ENCODE assay signal across 22 cellular contexts in the genomic region with DNA sequence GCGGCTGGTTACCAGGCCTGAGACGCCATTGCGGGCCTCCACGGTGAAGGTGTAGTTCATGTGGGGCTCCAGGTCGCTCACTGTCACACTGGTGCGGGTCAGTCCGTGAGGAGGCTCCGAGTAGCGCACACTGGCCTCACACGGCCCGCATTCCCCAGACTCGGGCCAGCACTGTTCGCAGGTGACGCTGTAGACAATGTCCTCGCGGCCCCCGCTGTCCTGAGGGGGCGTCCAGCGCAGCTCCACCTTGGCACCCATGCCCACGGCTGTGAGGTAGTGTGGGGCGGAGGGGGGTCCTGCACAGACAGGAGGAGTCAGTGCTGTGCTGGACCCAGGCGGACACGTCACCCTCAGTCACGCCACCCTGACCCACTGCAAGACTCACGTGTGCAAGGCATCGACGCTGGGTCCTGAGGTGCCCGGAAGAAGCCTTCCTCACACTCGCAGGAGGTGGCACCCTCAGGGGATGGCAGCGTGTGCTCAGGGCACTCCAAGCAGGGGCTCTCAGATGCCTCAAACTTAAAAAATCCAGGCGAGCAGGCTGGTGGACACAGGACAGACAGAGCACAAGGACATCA. TPM values are rescaled to one million over a fixed set of nuclear protein-coding genes. Genes with fewer than 3 reads are reported as not detected.
A peak's percentile ranks its signal among the peaks of the same experiment; 100 is the strongest.
DNase-seq lines count a peak whose midpoint lies in the region; ATAC-seq, FAIRE-seq and TF ChIP-seq lines count a peak whose summit lies in the region.
"Had no signal": no experiment of that assay in that cellular context is flagged by ENCODE, and none has a peak within 500 bp of the region (broad histone marks: within the 10 kb centered on the region; RNA-seq: fewer than 3 reads in every experiment).

No MANE protein-coding gene starts in this region.

- H3K4ac ChIP-seq in IMR-90 (ENCODE audit: low read depth, low read length) (no peak overlapping the region), H1 (replicated peaks; ENCODE audit: insufficient read length, low read depth, low read length) (no peak overlapping the region)

- H3K27me3 Mint-ChIP-seq in Calu3 (ENCODE audit: unreplicated experiment) (no peaks in the 10 kb centered on the region), mesothelial cell of epicardium (ENCODE audit: low read depth) (no peaks in the 10 kb centered on the region)
- H3K27me3 Mint-ChIP-seq in stimulated activated naive CD8-positive, alpha-beta T cell treated with anti-CD3 and anti-CD28 coated beads, Interleukin-15, amount 100 ng/mL, for 72 hours: peaks cover 13% of the 10 kb centered on the region

- H3K4me3 ChIP-seq in IMR-90 (ENCODE audit: insufficient read depth, low read depth, low read length): no peak overlapping the region
- H3K4me3 ChIP-seq in H1 (ENCODE audit: extremely low read depth in 1 of 4, insufficient read depth in 2 of 4, low read depth in 3 of 4, low read length in 4 of 4): no peak overlapping the region

- TF ChIP-seq POLR2A in IMR-90 (IDR thresholded peaks at IDR 0.05; ENCODE audit: low read depth, low read length) (no peak), H1 (IDR thresholded peaks at IDR 0.05; ENCODE audit: control extremely low read depth in 1 of 2, low read depth in 2 of 2, low read length in 2 of 2) (no peak)

- FAIRE-seq in H1 (lab: Jason Lieb, UNC): no peak

- H4K5ac ChIP-seq in IMR-90 (ENCODE audit: low read depth, low read length) (no peak overlapping the region), H1 (ENCODE audit: insufficient read length, low read depth, low read length) (no peak overlapping the region)

- H3K4me1 ChIP-seq in IMR-90 (ENCODE audit: control insufficient read depth, insufficient read depth, low read length) (peaks cover 31% of the 10 kb centered on the region), H1 (replicated peaks in 1 of 4; ENCODE audit: control insufficient read depth in 3 of 4, insufficient read depth in 4 of 4, low read length in 3 of 4) (peaks cover 0 to 17% (median 8%) of the 10 kb centered on the region in 4 experiments; a peak in 5 of 7 replicates)

- H3K9ac ChIP-seq in IMR-90 (ENCODE audit: low read depth, low read length) (no peak overlapping the region), H1 (replicated peaks in 1 of 4; ENCODE audit: extremely low read depth in 1 of 4, low read depth in 3 of 4, low read length in 3 of 4) (no peak overlapping the region)
- H3K9ac ChIP-seq: SK-N-SH had no signal

- no peak overlapping the region for H2AK5ac ChIP-seq in IMR-90 (ENCODE audit: low read depth, low read length)
- no peak overlapping the region for H2AK5ac ChIP-seq in H1 (ENCODE audit: low read depth, low read length)

- peaks cover 24% of the 10 kb centered on the region; the same call in 1 of the 2 replicates for H3K9me1 ChIP-seq in IMR-90 (ENCODE audit: insufficient read depth, low read length)

- H3K27ac ChIP-seq in IMR-90 (ENCODE audit: insufficient read depth, low read length) (no peak overlapping the region), H1 (ENCODE audit: low read depth, low read length) (no peak overlapping the region; the same call in 1 of the 2 replicates)

- no peaks in the 10 kb centered on the region for H3K27me3 ChIP-seq in IMR-90 (ENCODE audit: control insufficient read depth, insufficient read depth, low read length)
- H3K27me3 ChIP-seq in H1 (replicated peaks in 1 of 4; ENCODE audit: control insufficient read depth in 3 of 4, extremely low read depth in 1 of 4, insufficient read depth in 3 of 4, low read length in 3 of 4): no peaks in the 10 kb centered on the region
- H3K27me3 ChIP-seq: BE2C had no signal

- TF ChIP-seq RAD21 in IMR-90 (IDR thresholded peaks at IDR 0.05; ENCODE audit: low read length) (no peak), H1 (IDR thresholded peaks at IDR 0.05 in 1 of 2, conservative IDR thresholded peaks at IDR 0.05 in 1 of 2; ENCODE audit: low read depth in 2 of 2, low read length in 2 of 2) (no peak)

- H3K4me1 Mint-ChIP-seq in Calu3 (ENCODE audit: low read depth, unreplicated experiment) (peaks cover 43% of the 10 kb centered on the region), mesothelial cell of epicardium (peaks cover 39% of the 10 kb centered on the region)
- H3K4me1 Mint-ChIP-seq in stimulated activated naive CD8-positive, alpha-beta T cell treated with anti-CD3 and anti-CD28 coated beads, Interleukin-15, amount 100 ng/mL, for 72 hours: peaks cover 32% of the 10 kb centered on the region
- H3K4me1 Mint-ChIP-seq: CD4-positive, CD25-positive, alpha-beta regulatory T cell had no signal

- H3K4me2 ChIP-seq in IMR-90 (ENCODE audit: low read depth, low read length) (no peak overlapping the region), H1 (ENCODE audit: insufficient read depth in 1 of 2, low read depth in 2 of 2, low read length in 2 of 2) (no peak overlapping the region)
- H3K4me2 ChIP-seq: SK-N-SH had no signal

- peak overlapping the region; percentile 15 for H2AFZ ChIP-seq in IMR-90 (replicated peaks; ENCODE audit: low read length, poor library complexity)
- H2AFZ ChIP-seq in H1 (ENCODE audit: low read length): no peak overlapping the region

- H4K8ac ChIP-seq in IMR-90 (ENCODE audit: low read depth in 2 of 2, low read length in 2 of 2) (no peak overlapping the region), H1 (ENCODE audit: extremely low read depth, insufficient read depth, low read length) (peak overlapping the region; percentile 58; the same call in 1 of the 2 replicates)

- no TSS peak for BruUV-seq in Calu3 (replicated peaks; lab: Mats Ljungman, UMichigan)
- BruUV-seq in IMR-90 (replicated peaks; lab: Mats Ljungman, UMichigan): no TSS peak

- H3K23ac ChIP-seq in IMR-90 (ENCODE audit: low read depth, low read length) (no peak overlapping the region), H1 (ENCODE audit: insufficient read length) (no peak overlapping the region)

- H3K79me2 ChIP-seq in H1 (ENCODE audit: control insufficient read depth in 1 of 2, insufficient read depth in 2 of 2, low read length in 2 of 2): peaks cover under 1 to 42% of the 10 kb centered on the region in 2 experiments; a peak in 3 of 4 replicates

- H3K79me1 ChIP-seq in IMR-90 (ENCODE audit: low read depth in 1 of 2, low read length in 2 of 2): peaks cover 26 to 79% of the 10 kb centered on the region in 2 experiments
- peaks cover 18% of the 10 kb centered on the region for H3K79me1 ChIP-seq in H1 (ENCODE audit: low read depth, low read length)

- CTCF ChIA-PET in Calu3 (lab: Charles Lee) (no interaction called here), IMR-90 (lab: Yijun Ruan, JAX) (no interaction called here), H1 (lab: Charles Lee; ENCODE audit: partially characterized antibody) (interaction anchor here (1.3 to 7.5 kb wide), 5 partner anchors 9 to 59 kb away, joined by 3 to 45 read pairs (median 4); no protein-coding TSS in a partner anchor)

- H2BK20ac ChIP-seq in IMR-90 (ENCODE audit: low read depth, low read length) (no peak overlapping the region), H1 (ENCODE audit: low read length) (no peak overlapping the region)

- peaks cover 7% of the 10 kb centered on the region for H3K23me2 ChIP-seq in H1 (ENCODE audit: low read depth, low read length)

- 95% methylated on average over 17 of the region's 31 CpGs; no CpG with 5 or more reads in 1 of the 2 experiments for WGBS in IMR-90 (ENCODE audit: extremely low coverage in 2 of 2, insufficient read length in 1 of 2), 2 experiments
- WGBS in H1 (ENCODE audit: extremely low coverage in 1 of 2, insufficient coverage in 1 of 2, insufficient read length in 1 of 2, insufficient replicate concordance in 2 of 2, low coverage in 1 of 2, low lambda C conversion rate in 2 of 2, missing lambda C conversion rate in 1 of 2), 2 experiments: 97% methylated on average over 29 of the region's 31 CpGs; no CpG with 5 or more reads in 1 of the 2 experiments

- H2BK15ac ChIP-seq in IMR-90 (ENCODE audit: low read depth, low read length): no peak overlapping the region
- no peak overlapping the region for H2BK15ac ChIP-seq in H1 (ENCODE audit: low read length)

- H3K27ac Mint-ChIP-seq in Calu3 (ENCODE audit: unreplicated experiment) (peak overlapping the region; percentile 92), mesothelial cell of epicardium (peak overlapping the region; percentile 88)
- H3K27ac Mint-ChIP-seq in stimulated activated naive CD8-positive, alpha-beta T cell treated with anti-CD3 and anti-CD28 coated beads, Interleukin-15, amount 100 ng/mL, for 72 hours: no peak overlapping the region

- no peaks in the 10 kb centered on the region for H3K9me3 ChIP-seq in IMR-90 (ENCODE audit: control insufficient read depth, insufficient read depth, low read length)
- H3K9me3 ChIP-seq in H1 (ENCODE audit: insufficient read depth in 2 of 2, low read depth in 1 of 2, low read length in 1 of 2): no peaks in the 10 kb centered on the region
- H3K9me3 ChIP-seq: BE2C, SK-N-SH had no signal

- H3K18ac ChIP-seq in IMR-90 (ENCODE audit: low read depth, low read length) (no peak overlapping the region), H1 (ENCODE audit: extremely low read depth, low read length) (no peak overlapping the region)

- H3K56ac ChIP-seq in IMR-90 (ENCODE audit: extremely low read depth, insufficient read depth, low read length): no peak overlapping the region
- H3K56ac ChIP-seq in H1 (replicated peaks; ENCODE audit: insufficient read length, low read depth, low read length): no peak overlapping the region

- peak overlapping the region; percentile 31 for H2AK9ac ChIP-seq in IMR-90 (replicated peaks; ENCODE audit: low read depth, low read length, poor library complexity)

- H3K36me3 Mint-ChIP-seq in Calu3 (ENCODE audit: insufficient read depth, unreplicated experiment): peaks cover 100% of the 10 kb centered on the region
- H3K36me3 Mint-ChIP-seq in mesothelial cell of epicardium: peaks cover 13% of the 10 kb centered on the region
- H3K36me3 Mint-ChIP-seq: CD4-positive, CD25-positive, alpha-beta regulatory T cell had no signal

- no peak overlapping the region for H3K4me3 Mint-ChIP-seq in Calu3 (ENCODE audit: low read depth, unreplicated experiment)
- H3K4me3 Mint-ChIP-seq in mesothelial cell of epicardium: no peak overlapping the region
- no peak overlapping the region for H3K4me3 Mint-ChIP-seq in stimulated activated naive CD8-positive, alpha-beta T cell treated with anti-CD3 and anti-CD28 coated beads, Interleukin-15, amount 100 ng/mL, for 72 hours
- H3K4me3 Mint-ChIP-seq: CD4-positive, CD25-positive, alpha-beta regulatory T cell had no signal

- POLR2A ChIA-PET in IMR-90 (lab: Charles Lee; ENCODE audit: unreplicated experiment) (no interaction called here), H1 (lab: Charles Lee; ENCODE audit: partially characterized antibody) (interaction anchor here (1.1 to 1.4 kb wide), 2 partner anchors 16 to 18 kb away, joined by 3 read pairs; no protein-coding TSS in a partner anchor)

- no peak overlapping the region for H2BK12ac ChIP-seq in H1 (ENCODE audit: low read depth, low read length)

- dilution Hi-C loops in IMR-90 (cut with HindIII; ENCODE audit: low sequenced_read_pairs, unreplicated experiment): no loop called here

- DNase-seq in Calu3 (no peak), IMR-90 (no peak), H1 (ENCODE audit: low read depth in 1 of 2, low spot score in 2 of 2) (no peak), mesothelial cell of epicardium (ENCODE audit: low spot score in 2 of 2, unreplicated experiment in 2 of 2) (no peak), NCI-H2081 (lab: John Stamatoyannopoulos, UW) (no peak), COLO668 (lab: John Stamatoyannopoulos, UW; ENCODE audit: unreplicated experiment) (no peak)
- no peak for DNase-seq in stimulated activated naive CD8-positive, alpha-beta T cell treated with anti-CD3 and anti-CD28 coated beads, Interleukin-15, amount 100 ng/mL, for 72 hours
- DNase-seq in activated T-cell treated with anti-CD3 and anti-CD28 coated beads, Interleukin-2, amount 50 U/mL, for 48 hours: no peak
- DNase-seq: BE2C; CD4-positive, CD25-positive, alpha-beta regulatory T cell; COR-L47; DMS 273 treated with DMSO at 0.1 percent for 48 hours; DMS79 treated with DMSO at 0.1 percent for 48 hours; HCEC 1CT; NCI-H1105; NCI-H146; NCI-H2029; NCI-H345; NCI-H524 treated with DMSO at 0.1 percent for 48 hours; NCI-H82; SIG-M5; SK-N-SH had no signal

- TF ChIP-seq CTCF in Calu3 (IDR thresholded peaks at IDR 0.05; ENCODE audit: unreplicated experiment) (no peak), IMR-90 (conservative IDR thresholded peaks at IDR 0.05; ENCODE audit: low read depth, low read length) (no peak), H1 (IDR thresholded peaks at IDR 0.05; ENCODE audit: control extremely low read depth in 1 of 3, insufficient read depth in 1 of 3, low read depth in 1 of 3, low read length in 3 of 3) (no peak), mesothelial cell of epicardium (IDR thresholded peaks at IDR 0.05; ENCODE audit: unreplicated experiment) (no peak)

- H3K14ac ChIP-seq in IMR-90 (replicated peaks; ENCODE audit: low read depth, low read length): no peak overlapping the region
- no peak overlapping the region for H3K14ac ChIP-seq in H1 (ENCODE audit: insufficient read length)

- H4K91ac ChIP-seq in IMR-90 (ENCODE audit: insufficient read depth, low read depth, low read length): 0 out of 2 replicates have a peak overlapping the region, but pooled peaks have one; percentile 25
- no peak overlapping the region for H4K91ac ChIP-seq in H1 (replicated peaks; ENCODE audit: insufficient read length, low read length)

- in situ Hi-C loops in IMR-90 (cut with MboI; ENCODE audit: low sequenced_read_pairs): no loop called here

- peaks cover 50% of the 10 kb centered on the region for H3K36me3 ChIP-seq in IMR-90 (ENCODE audit: control insufficient read depth, insufficient read depth, low read length)
- H3K36me3 ChIP-seq in H1 (ENCODE audit: control insufficient read depth in 2 of 4, insufficient read depth in 4 of 4, low read length in 3 of 4): peaks cover 10 to 43% (median 33%) of the 10 kb centered on the region in 4 experiments
- H3K36me3 ChIP-seq: BE2C had no signal

- H3K9me3 Mint-ChIP-seq in Calu3 (ENCODE audit: low read depth, unreplicated experiment): no peaks in the 10 kb centered on the region
- H3K9me3 Mint-ChIP-seq in mesothelial cell of epicardium: no peaks in the 10 kb centered on the region
- no peaks in the 10 kb centered on the region for H3K9me3 Mint-ChIP-seq in stimulated activated naive CD8-positive, alpha-beta T cell treated with anti-CD3 and anti-CD28 coated beads, Interleukin-15, amount 100 ng/mL, for 72 hours
- H3K9me3 Mint-ChIP-seq: CD4-positive, CD25-positive, alpha-beta regulatory T cell had no signal

- no peak for ATAC-seq in IMR-90 (ENCODE audit: low read depth)
- ATAC-seq in stimulated activated naive CD8-positive, alpha-beta T cell treated with anti-CD3 and anti-CD28 coated beads, Interleukin-15, amount 100 ng/mL, for 72 hours: no peak

- H2BK120ac ChIP-seq in IMR-90 (ENCODE audit: low read depth, low read length) (no peak overlapping the region), H1 (replicated peaks; ENCODE audit: low read depth, low read length) (no peak overlapping the region)

- no peak for TF ChIP-seq EP300 in H1 (IDR thresholded peaks at IDR 0.05; ENCODE audit: borderline replicate concordance in 1 of 2, low read depth in 2 of 2, low read length in 2 of 2)

- H2BK5ac ChIP-seq in IMR-90 (ENCODE audit: low read depth, low read length, poor library complexity, severe bottlenecking): peak overlapping the region; percentile 72
- no peak overlapping the region; the same call in 1 of the 2 replicates for H2BK5ac ChIP-seq in H1 (ENCODE audit: low read depth, low read length)

- peaks cover 51% of the 10 kb centered on the region for H4K20me1 ChIP-seq in IMR-90 (ENCODE audit: insufficient read depth, low read length)
- H4K20me1 ChIP-seq in H1 (replicated peaks in 1 of 2; ENCODE audit: control insufficient read depth in 1 of 2, insufficient read depth in 2 of 2, low read length in 2 of 2): peaks cover 18 to 45% of the 10 kb centered on the region in 2 experiments

- intact Hi-C loops in Calu3 (cut with micrococcal nuclease; ENCODE audit: unreplicated experiment): no loop called here
- intact Hi-C loops in IMR-90 (cut with micrococcal nuclease): no loop called here

RNA-seq across cellular contexts. Expression of gene EPHA2, which starts 17.9 kb away (rescaled TPM):
- 130 and 161 TPM in 2 replicates for total RNA-seq in Calu3 (2022)
- total RNA-seq in IMR-90 (2012; rRNA removed): 22.5 and 24.0 TPM in 2 replicates
- polyA plus RNA-seq in IMR-90 (2012; rRNA removed): 72.6 and 82.5 TPM in 2 replicates
- 65.8 and 89.5 TPM in 2 replicates for polyA plus RNA-seq in IMR-90 (2012; cell fraction: cytosol; rRNA removed)
- polyA plus RNA-seq in IMR-90 (2012; cell fraction: nucleus; rRNA removed; ENCODE audit: low replicate concordance): 96.5 and 215 TPM in 2 replicates
- total RNA-seq in H1 (2021; fragmentation: NEBNext Ultra II Directional; extraction: Animal tissue kit (Norgen Biotek cat#: 25700)): 28.4 and 33.6 TPM in 2 replicates
- polyA plus RNA-seq in H1 (2011; rRNA removed): 26.8 and 42.2 TPM in 2 replicates
- 24.2 TPM for polyA plus RNA-seq in H1 (2011; cell fraction: cytosol; rRNA removed)
- 69.5 TPM for polyA plus RNA-seq in H1 (2011; cell fraction: nucleus; rRNA removed)
- polyA plus RNA-seq in H1 (2012, experiment 1 of 2): 23.3 to 29.4 TPM (median 24.9 TPM) in 4 replicates
- 28.9 TPM for polyA plus RNA-seq in H1 (2012, experiment 2 of 2)
- 33.8 TPM for polyA plus RNA-seq in H1 (2013, experiment 1 of 2)
- 33.1 TPM for polyA plus RNA-seq in H1 (2013, experiment 2 of 2)
- polyA minus RNA-seq in H1 (2011; rRNA and poly(A)+ RNA removed): 44.2 and 53.8 TPM in 2 replicates
- 30.1 TPM for polyA minus RNA-seq in H1 (2011; cell fraction: cytosol; rRNA and poly(A)+ RNA removed)
- polyA minus RNA-seq in H1 (2011; cell fraction: nucleus; rRNA and poly(A)+ RNA removed): 34.1 TPM
- total RNA-seq in mesothelial cell of epicardium: 71.8 to 76.3 TPM (median 75.0 TPM) in 3 replicates
- total RNA-seq: CD4-positive, CD25-positive, alpha-beta regulatory T cell had no signal
- polyA plus RNA-seq: CD4-positive, CD25-positive, alpha-beta regulatory T cell had no signal

Comparison
In these comparisons a context has a peak if more than half of its experiments do, and no peak if none do; other contexts are left out.
1. H3K27ac Mint-ChIP-seq: peak in Calu3 (single experiment) and mesothelial cell of epicardium (single experiment); none in stimulated activated naive CD8-positive, alpha-beta T cell treated with anti-CD3 and anti-CD28 coated beads, Interleukin-15, amount 100 ng/mL, for 72 hours (0 of 2).